In genomic region chr16:57444711-57445110, GRCh38 we compare ENCODE assay signal across 18 cellular contexts. TPM values are rescaled to one million over a fixed set of nuclear protein-coding genes. Genes with fewer than 3 reads are reported as not detected.
DNase-seq lines count a peak whose midpoint lies in the region; ATAC-seq and TF ChIP-seq lines count a peak whose summit lies in the region.
"Had no signal": no experiment of that assay in that cellular context is flagged by ENCODE, and none has a peak within 500 bp of the region (broad histone marks: within the 10 kb centered on the region; RNA-seq: fewer than 3 reads in every experiment).

No MANE protein-coding gene starts in this region.

- H3K9me3 Mint-ChIP-seq in activated CD4-positive, alpha-beta T cell treated with anti-CD3 and anti-CD28 coated beads, Interleukin-2, amount 10 ng/mL, durations not matched to agents 24 days and 14 days = peaks cover 10% of the 10 kb centered on the region
- peaks cover 27% of the 10 kb centered on the region for H3K9me3 Mint-ChIP-seq in nephron progenitor cell

- H3K27me3 Mint-ChIP-seq in activated CD4-positive, alpha-beta T cell treated with anti-CD3 and anti-CD28 coated beads, Interleukin-2, amount 10 ng/mL, durations not matched to agents 24 days and 14 days = no peaks in the 10 kb centered on the region
- H3K27me3 Mint-ChIP-seq in nephron progenitor cell (ENCODE audit: low read depth, poor library complexity) = no peaks in the 10 kb centered on the region
- H3K27me3 Mint-ChIP-seq: stimulated activated naive B cell treated with anti-CD40 and anti-IgM and Interleukin-4, amounts not matched to agents 10 μg/mL and 1 μg/mL and 100 μg/mL, for 72 hours had no signal

- H3K27me3 ChIP-seq in right atrium auricular region (no peaks in the 10 kb centered on the region), left lung (no peaks in the 10 kb centered on the region)

- intact Hi-C loops in activated CD4-positive, alpha-beta T cell treated with anti-CD3 and anti-CD28 coated beads, Interleukin-2, amount 10 ng/mL, durations not matched to agents 24 days and 14 days (cut with micrococcal nuclease) = no loop called here
- intact Hi-C loops in left lung (cut with DNase I) = no loop called here

- ATAC-seq in GM21390 (IDR thresholded peaks at IDR 0.05; ENCODE audit: unreplicated experiment) (no peak), left lung (no peak)
- ATAC-seq: A549; GM23338; stimulated activated naive B cell treated with anti-CD40 and anti-IgM and Interleukin-4, amounts not matched to agents 10 μg/mL and 1 μg/mL and 100 μg/mL, for 72 hours had no signal

- H3K27ac Mint-ChIP-seq in activated CD4-positive, alpha-beta T cell treated with anti-CD3 and anti-CD28 coated beads, Interleukin-2, amount 10 ng/mL, durations not matched to agents 24 days and 14 days = peak overlapping the region; percentile 29
- no peak overlapping the region for H3K27ac Mint-ChIP-seq in nephron progenitor cell
- H3K27ac Mint-ChIP-seq: GM23338; stimulated activated naive B cell treated with anti-CD40 and anti-IgM and Interleukin-4, amounts not matched to agents 10 μg/mL and 1 μg/mL and 100 μg/mL, for 72 hours had no signal

- H3K36me3 Mint-ChIP-seq in activated CD4-positive, alpha-beta T cell treated with anti-CD3 and anti-CD28 coated beads, Interleukin-2, amount 10 ng/mL, durations not matched to agents 24 days and 14 days (ENCODE audit: low read depth) = peaks cover 33% of the 10 kb centered on the region
- H3K36me3 Mint-ChIP-seq in nephron progenitor cell (ENCODE audit: low read depth) = peaks cover 45% of the 10 kb centered on the region

- H3K27ac ChIP-seq in right atrium auricular region (no peak overlapping the region), left lung (no peak overlapping the region)
- H3K27ac ChIP-seq: A549 had no signal

- H3K9me3 ChIP-seq in right atrium auricular region (peaks cover 0 to 6% of the 10 kb centered on the region in 2 donors), left lung (peaks cover 0 to 15% of the 10 kb centered on the region in 2 donors)
- H3K9me3 ChIP-seq: A549 had no signal

- DNase-seq in activated CD4-positive, alpha-beta T cell treated with anti-CD3 and anti-CD28 coated beads, Interleukin-2, amount 10 ng/mL, durations not matched to agents 24 days and 14 days = no peak
- DNase-seq in activated CD4-positive, alpha-beta T cell treated with anti-CD3 and anti-CD28 coated beads, Interleukin-2, amount 50 U/mL, for 4 hours = no peak
- DNase-seq in LHCN-M2 (ENCODE audit: low read depth) = peak; percentile 11
- DNase-seq in cardiac fibroblast (ENCODE audit: low read depth in 2 of 2) = peak; percentile 40 to 72
- no peak for DNase-seq in nephron progenitor cell
- no peak for DNase-seq in right atrium auricular region (ENCODE audit: low spot score)
- DNase-seq in left lung = no peak
- DNase-seq: dermis blood vessel endothelial cell; NCI-H1105 treated with DMSO at 0.1 percent for 48 hours; NCI-H2227 treated with DMSO at 0.1 percent for 48 hours; stimulated activated naive B cell treated with anti-CD40 and anti-IgM and Interleukin-4, amounts not matched to agents 10 μg/mL and 1 μg/mL and 100 μg/mL, for 72 hours had no signal

- H3K4me1 Mint-ChIP-seq in activated CD4-positive, alpha-beta T cell treated with anti-CD3 and anti-CD28 coated beads, Interleukin-2, amount 10 ng/mL, durations not matched to agents 24 days and 14 days = peaks cover 22% of the 10 kb centered on the region
- H3K4me1 Mint-ChIP-seq in nephron progenitor cell = peaks cover 24% of the 10 kb centered on the region

- no peak for TF ChIP-seq CTCF in cardiac fibroblast (IDR thresholded peaks at IDR 0.05; ENCODE audit: low read depth, low read length)
- no peak for TF ChIP-seq CTCF in nephron progenitor cell (IDR thresholded peaks at IDR 0.05)
- no peak for TF ChIP-seq CTCF in right atrium auricular region (IDR thresholded peaks at IDR 0.05)
- TF ChIP-seq CTCF in left lung (IDR thresholded peaks at IDR 0.05) = no peak

- H3K36me3 ChIP-seq in right atrium auricular region = peaks cover 16% of the 10 kb centered on the region
- peaks cover 0 to 21% of the 10 kb centered on the region in 2 donors for H3K36me3 ChIP-seq in left lung

- H3K4me3 Mint-ChIP-seq in activated CD4-positive, alpha-beta T cell treated with anti-CD3 and anti-CD28 coated beads, Interleukin-2, amount 10 ng/mL, durations not matched to agents 24 days and 14 days = no peak overlapping the region
- H3K4me3 Mint-ChIP-seq in nephron progenitor cell = peak overlapping the region; percentile 30
- H3K4me3 Mint-ChIP-seq: stimulated activated naive B cell treated with anti-CD40 and anti-IgM and Interleukin-4, amounts not matched to agents 10 μg/mL and 1 μg/mL and 100 μg/mL, for 72 hours had no signal

- H3K4me1 ChIP-seq in right atrium auricular region (peaks cover 0 to 42% of the 10 kb centered on the region in 2 donors), left lung (peaks cover 17 to 21% of the 10 kb centered on the region in 2 donors)

- H3K4me3 ChIP-seq in cardiac fibroblast (replicated peaks in 1 of 2; ENCODE audit: low read depth in 2 of 2, low read length in 2 of 2) (no peak overlapping the region), right atrium auricular region (no peak overlapping the region), left lung (no peak overlapping the region)
- H3K4me3 ChIP-seq: A549, GM23338 had no signal

RNA-seq across cellular contexts. Expression of gene CIAPIN1, which starts 2.5 kb away (rescaled TPM):
- total RNA-seq in activated CD4-positive, alpha-beta T cell treated with anti-CD3 and anti-CD28 coated beads, Interleukin-2, amount 10 ng/mL, durations not matched to agents 24 days and 14 days = 85.4 TPM in 2 replicates
- total RNA-seq in LHCN-M2 (2014; rRNA removed) (55.4 and 56.9 TPM in 2 replicates), right atrium auricular region (10 to 100 TPM; 33.0 to 34.4 TPM), left lung (10 to 100 TPM; 48.6 to 51.5 TPM)
- 49.1 TPM for polyA plus RNA-seq in LHCN-M2 (2012)

RNA-seq across cellular contexts. Expression of gene COQ9, which starts 2.6 kb away (rescaled TPM):
- 55.2 and 56.7 TPM in 2 replicates for total RNA-seq in activated CD4-positive, alpha-beta T cell treated with anti-CD3 and anti-CD28 coated beads, Interleukin-2, amount 10 ng/mL, durations not matched to agents 24 days and 14 days
- total RNA-seq in LHCN-M2 (2014; rRNA removed) = 47.1 and 51.1 TPM in 2 replicates
- 30.6 TPM for polyA plus RNA-seq in LHCN-M2 (2012)
- total RNA-seq in right atrium auricular region = 100 to 1,000 TPM; 106 to 153 TPM
- 10 to 100 TPM; 47.3 to 48.8 TPM for total RNA-seq in left lung

RNA-seq across cellular contexts. Expression of gene POLR2C, which starts 17.8 kb away (rescaled TPM):
- total RNA-seq in activated CD4-positive, alpha-beta T cell treated with anti-CD3 and anti-CD28 coated beads, Interleukin-2, amount 10 ng/mL, durations not matched to agents 24 days and 14 days = 88.5 and 90.7 TPM in 2 replicates
- total RNA-seq in LHCN-M2 (2014; rRNA removed) (111 and 164 TPM in 2 replicates), right atrium auricular region (10 to 100 TPM; 76.8 to 86.3 TPM), left lung (10 to 100 TPM; 76.5 to 85.2 TPM)
- 75.2 TPM for polyA plus RNA-seq in LHCN-M2 (2012)

RNA-seq across cellular contexts. Expression of gene CCL17, which starts 40.1 kb away (rescaled TPM):
- 0.66 TPM in 1 of 2 replicates, not detected in the other for total RNA-seq in activated CD4-positive, alpha-beta T cell treated with anti-CD3 and anti-CD28 coated beads, Interleukin-2, amount 10 ng/mL, durations not matched to agents 24 days and 14 days
- total RNA-seq in LHCN-M2 (2014; rRNA removed) (not detected in 2 replicates), right atrium auricular region (not detected), left lung (1 to 10 TPM; 1.1 to 6.4 TPM)
- polyA plus RNA-seq in LHCN-M2 (2012) = not detected
- total RNA-seq: dermis blood vessel endothelial cell, frontal cortex, GM23338, lung microvascular endothelial cell, skeletal muscle tissue, urinary bladder had no signal
- polyA plus RNA-seq: A549, GM23338, urinary bladder had no signal

RNA-seq across cellular contexts. Expression of gene DOK4, which starts 41.6 kb away (rescaled TPM):
- 4.2 and 4.3 TPM in 2 replicates for total RNA-seq in activated CD4-positive, alpha-beta T cell treated with anti-CD3 and anti-CD28 coated beads, Interleukin-2, amount 10 ng/mL, durations not matched to agents 24 days and 14 days
- total RNA-seq in LHCN-M2 (2014; rRNA removed) = 36.5 and 36.6 TPM in 2 replicates
- polyA plus RNA-seq in LHCN-M2 (2012) = 25.0 TPM
- total RNA-seq in right atrium auricular region = 10 to 100 TPM; 15.2 to 34.2 TPM
- total RNA-seq in left lung = 100 to 1,000 TPM in 1 of 2 donors, 10 to 100 TPM in 1; 41.8 to 108 TPM

Comparison
In these comparisons a context has a peak if more than half of its experiments do, and no peak if none do; other contexts are left out.
1. DNase-seq: peak in LHCN-M2 (single experiment) and cardiac fibroblast (2 of 2); none in activated CD4-positive, alpha-beta T cell treated with anti-CD3 and anti-CD28 coated beads, Interleukin-2, amount 10 ng/mL, durations not matched to agents 24 days and 14 days (single experiment), activated CD4-positive, alpha-beta T cell treated with anti-CD3 and anti-CD28 coated beads, Interleukin-2, amount 50 U/mL, for 4 hours (0 of 2), nephron progenitor cell (single experiment), right atrium auricular region (single experiment) and left lung (0 of 2).